ENCODE assay signal across 22 cellular contexts in the genomic region with DNA sequence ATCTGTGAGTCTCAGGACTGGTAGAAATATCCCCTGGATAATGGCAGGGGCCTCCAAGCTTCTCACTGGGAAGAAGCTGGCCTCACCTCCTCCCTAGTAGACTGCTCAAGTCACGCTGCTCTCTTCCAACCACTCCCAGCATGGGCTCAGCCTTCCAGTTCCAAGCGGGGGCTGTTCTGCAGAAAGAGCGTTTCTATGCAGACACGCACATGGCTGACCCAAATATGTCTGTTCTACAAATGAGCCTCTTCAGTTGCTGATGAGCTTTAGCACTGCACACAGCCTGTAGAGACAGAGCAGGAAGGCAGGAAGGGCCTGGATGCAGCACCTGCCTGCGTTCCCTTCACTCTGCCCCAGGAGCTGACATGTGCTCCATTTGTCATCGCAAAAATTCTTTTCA.
DNase-seq lines count a peak whose midpoint lies in the region; ATAC-seq and TF ChIP-seq lines count a peak whose summit lies in the region.
"Had no signal": no experiment of that assay in that cellular context is flagged by ENCODE, and none has a peak within 500 bp of the region (broad histone marks: within the 10 kb centered on the region; RNA-seq: fewer than 3 reads in every experiment).

No MANE protein-coding gene starts in this region.

- H3K27ac Mint-ChIP-seq in CD14-positive monocyte: no peak overlapping the region
- no peak overlapping the region for H3K27ac Mint-ChIP-seq in activated T-helper 17 cell treated with anti-CD3 and anti-CD28 coated beads, Interleukin-2, amount 50 U/mL, for 72 hours
- H3K27ac Mint-ChIP-seq in effector memory CD8-positive, alpha-beta T cell: no peak overlapping the region
- H3K27ac Mint-ChIP-seq: CD4-positive, CD25-positive, alpha-beta regulatory T cell had no signal

- no peaks in the 10 kb centered on the region for H3K27me3 ChIP-seq in spleen (replicated peaks in 1 of 7)

- TF ChIP-seq POLR2A in spleen (IDR thresholded peaks at IDR 0.05): no peak

- H3K36me3 Mint-ChIP-seq in CD14-positive monocyte: no peaks in the 10 kb centered on the region
- no peaks in the 10 kb centered on the region for H3K36me3 Mint-ChIP-seq in activated T-helper 17 cell treated with anti-CD3 and anti-CD28 coated beads, Interleukin-2, amount 50 U/mL, for 72 hours (ENCODE audit: low read depth)
- no peaks in the 10 kb centered on the region for H3K36me3 Mint-ChIP-seq in effector memory CD8-positive, alpha-beta T cell (ENCODE audit: insufficient read depth)

- intact Hi-C loops in CD14-positive monocyte (cut with micrococcal nuclease): no loop called here
- intact Hi-C loops in spleen (cut with DNase I; ENCODE audit: low total_unique reads): no loop called here

- H3K27me3 Mint-ChIP-seq in CD14-positive monocyte (ENCODE audit: low read depth in 3 of 3): peaks cover 0 to 14% (median 2%) of the 10 kb centered on the region in 3 donors
- H3K27me3 Mint-ChIP-seq in activated T-helper 17 cell treated with anti-CD3 and anti-CD28 coated beads, Interleukin-2, amount 50 U/mL, for 72 hours: peaks cover 8% of the 10 kb centered on the region
- peaks cover 0 to 4% of the 10 kb centered on the region in 2 donors for H3K27me3 Mint-ChIP-seq in effector memory CD8-positive, alpha-beta T cell

- DNase-seq in Ammon's horn (ENCODE audit: low spot score) (peak; percentile 40), cerebellum (ENCODE audit: low spot score) (peak; percentile 26), middle frontal gyrus (ENCODE audit: extremely low spot score, low spot score) (peak; percentile 54), pons (ENCODE audit: low spot score) (peak; percentile 8), CD14-positive monocyte (ENCODE audit: low spot score) (no peak), spleen (no peak)
- no peak for DNase-seq in effector memory CD8-positive, alpha-beta T cell
- DNase-seq: 8988T; ACHN; CD4-positive, CD25-positive, alpha-beta regulatory T cell; DMS153; DND-41; NCI-H1092 treated with DMSO at 0.1 percent for 48 hours; NCI-H146; NCI-H1930; NCI-H446 treated with DMSO at 0.1 percent for 48 hours; NCI-H526; PC-9; RPMI8226; SHP77 had no signal

- peaks cover 0 to 19% (median 8%) of the 10 kb centered on the region in 8 donors for H3K9me3 ChIP-seq in spleen

- no peaks in the 10 kb centered on the region for H3K4me1 ChIP-seq in spleen

- H3K4me3 ChIP-seq in spleen: no peak overlapping the region
- H3K4me3 ChIP-seq: PC-9 had no signal

- H3K4me1 Mint-ChIP-seq in CD14-positive monocyte: no peaks in the 10 kb centered on the region
- no peaks in the 10 kb centered on the region for H3K4me1 Mint-ChIP-seq in activated T-helper 17 cell treated with anti-CD3 and anti-CD28 coated beads, Interleukin-2, amount 50 U/mL, for 72 hours
- H3K4me1 Mint-ChIP-seq in effector memory CD8-positive, alpha-beta T cell (ENCODE audit: low read depth in 2 of 2): no peaks in the 10 kb centered on the region
- H3K4me1 Mint-ChIP-seq: CD4-positive, CD25-positive, alpha-beta regulatory T cell had no signal

- no peak overlapping the region for H3K27ac ChIP-seq in spleen
- H3K27ac ChIP-seq: HL-60, PC-9 had no signal

- TF ChIP-seq CTCF in CD14-positive monocyte (IDR thresholded peaks at IDR 0.05) (no peak), spleen (IDR thresholded peaks at IDR 0.05 in 8 of 11, conservative IDR thresholded peaks at IDR 0.05 in 3 of 11) (no peak)

- peaks cover 3 to 13% (median 10%) of the 10 kb centered on the region in 7 donors for H3K9me3 Mint-ChIP-seq in CD14-positive monocyte
- peaks cover 9% of the 10 kb centered on the region for H3K9me3 Mint-ChIP-seq in activated T-helper 17 cell treated with anti-CD3 and anti-CD28 coated beads, Interleukin-2, amount 50 U/mL, for 72 hours
- H3K9me3 Mint-ChIP-seq in effector memory CD8-positive, alpha-beta T cell: peaks cover 13 to 21% of the 10 kb centered on the region in 2 donors

- 71 to 85% (median 79%) methylated on average over 6 of the region's 6 CpGs for WGBS in spleen, 5 donors

- no peak overlapping the region for H3K4me3 Mint-ChIP-seq in CD14-positive monocyte
- H3K4me3 Mint-ChIP-seq in activated T-helper 17 cell treated with anti-CD3 and anti-CD28 coated beads, Interleukin-2, amount 50 U/mL, for 72 hours: no peak overlapping the region
- H3K4me3 Mint-ChIP-seq in effector memory CD8-positive, alpha-beta T cell: no peak overlapping the region
- H3K4me3 Mint-ChIP-seq: CD4-positive, CD25-positive, alpha-beta regulatory T cell had no signal

- ATAC-seq in activated T-helper 17 cell treated with anti-CD3 and anti-CD28 coated beads, Interleukin-2, amount 50 U/mL, for 72 hours (replicated peaks): no peak
- no peak for ATAC-seq in effector memory CD8-positive, alpha-beta T cell (replicated peaks)

- no peaks in the 10 kb centered on the region for H3K36me3 ChIP-seq in spleen

Comparison
In these comparisons a context has a peak if more than half of its experiments do, and no peak if none do; other contexts are left out.
1. DNase-seq: peak in Ammon's horn (single experiment), cerebellum (single experiment), middle frontal gyrus (single experiment) and pons (single experiment); none in CD14-positive monocyte (single experiment), spleen (single experiment) and effector memory CD8-positive, alpha-beta T cell (0 of 3).